ENCODE assay signal across 1 cellular context in genomic region chr1:2203671-2204383, GRCh38.
TF ChIP-seq lines count a peak whose summit lies in the region.

No MANE protein-coding gene starts in this region.

TF ChIP-seq in GM23338, 12 proteins besides CTCF, POLR2A, EP300 and RAD21 (continued from another document):
- TF ChIP-seq REST (IDR thresholded peaks at IDR 0.05; ENCODE audit: unreplicated experiment) (no peak), CREB1 (CRISPR knock-in tag; IDR thresholded peaks at IDR 0.05; ENCODE audit: low read depth) (no peak), ZNF462 (CRISPR knock-in tag; IDR thresholded peaks at IDR 0.05) (no peak), ZNF114 (CRISPR knock-in tag; IDR thresholded peaks at IDR 0.05) (no peak), POLR2AphosphoS5 (IDR thresholded peaks at IDR 0.05; ENCODE audit: low read depth) (no peak), ETS1 (IDR thresholded peaks at IDR 0.05) (no peak)
TF ChIP-seq in GM23338: peak in this region for 0.
